In genomic region chr6:12048609-12049008, GRCh38 we compare ENCODE assay signal across 21 cellular contexts. TPM values are rescaled to one million over a fixed set of nuclear protein-coding genes. Genes with fewer than 3 reads are reported as not detected.
DNase-seq lines count a peak whose midpoint lies in the region; ATAC-seq, FAIRE-seq and TF ChIP-seq lines count a peak whose summit lies in the region.
"Had no signal": no experiment of that assay in that cellular context is flagged by ENCODE, and none has a peak within 500 bp of the region (broad histone marks: within the 10 kb centered on the region; RNA-seq: fewer than 3 reads in every experiment).

No MANE protein-coding gene starts in this region.

- no peak for TF ChIP-seq CTCF in osteoblast (IDR thresholded peaks at IDR 0.05; ENCODE audit: extremely low read depth, low read depth, low read length)
- no peak for TF ChIP-seq CTCF in foreskin keratinocyte (conservative IDR thresholded peaks at IDR 0.05)

- H3K27me3 ChIP-seq in osteoblast (ENCODE audit: insufficient read depth, low read length) = no peaks in the 10 kb centered on the region
- H3K27me3 ChIP-seq in foreskin keratinocyte = no peaks in the 10 kb centered on the region
- H3K27me3 ChIP-seq: heart left ventricle, pancreas had no signal

- POLR2A ChIA-PET in activated CD4-positive, alpha-beta T cell treated with anti-CD3 and anti-CD28 coated beads for 36 hours (lab: Charles Lee) = no interaction called here

- H3K79me2 ChIP-seq in osteoblast (ENCODE audit: insufficient read depth, low read length) = peaks cover 22% of the 10 kb centered on the region

- H3K27me3 Mint-ChIP-seq in activated CD4-positive, alpha-beta T cell treated with anti-CD3 and anti-CD28 coated beads for 36 hours = no peaks in the 10 kb centered on the region
- no peaks in the 10 kb centered on the region for H3K27me3 Mint-ChIP-seq in activated T-helper 2 cell treated with anti-CD3 and anti-CD28 coated beads, Interferon-gamma antibody, Interleukin-2, Interleukin-4, amounts not matched to agents 10 μg/mL and 5 μg/mL and 100 μg/mL, durations not matched to agents 14 hours and 24 hours and 36 hours (ENCODE audit: low read depth)
- H3K27me3 Mint-ChIP-seq: brain, type B pancreatic cell had no signal

- H3K4me3 ChIP-seq in osteoblast (ENCODE audit: insufficient read depth, low read length) = no peak overlapping the region
- H3K4me3 ChIP-seq: A549, heart left ventricle, pancreas had no signal

- no peak overlapping the region for H3K4me2 ChIP-seq in osteoblast (ENCODE audit: insufficient read depth, low read length)
- H3K4me2 ChIP-seq: A549 had no signal

- no peak overlapping the region for H2AFZ ChIP-seq in osteoblast (ENCODE audit: low read length)

- peak overlapping the region; percentile 13 for H3K4me3 Mint-ChIP-seq in activated CD4-positive, alpha-beta T cell treated with anti-CD3 and anti-CD28 coated beads for 36 hours
- no peak overlapping the region for H3K4me3 Mint-ChIP-seq in activated T-helper 2 cell treated with anti-CD3 and anti-CD28 coated beads, Interferon-gamma antibody, Interleukin-2, Interleukin-4, amounts not matched to agents 10 μg/mL and 5 μg/mL and 100 μg/mL, durations not matched to agents 14 hours and 24 hours and 36 hours (ENCODE audit: low read depth)
- H3K4me3 Mint-ChIP-seq: brain, type B pancreatic cell had no signal

- H3K9me3 Mint-ChIP-seq in activated CD4-positive, alpha-beta T cell treated with anti-CD3 and anti-CD28 coated beads for 36 hours (ENCODE audit: low read depth) = no peaks in the 10 kb centered on the region
- no peaks in the 10 kb centered on the region for H3K9me3 Mint-ChIP-seq in activated T-helper 2 cell treated with anti-CD3 and anti-CD28 coated beads, Interferon-gamma antibody, Interleukin-2, Interleukin-4, amounts not matched to agents 10 μg/mL and 5 μg/mL and 100 μg/mL, durations not matched to agents 14 hours and 24 hours and 36 hours
- H3K9me3 Mint-ChIP-seq: brain, type B pancreatic cell had no signal

- intact Hi-C loops in activated CD4-positive, alpha-beta T cell treated with anti-CD3 and anti-CD28 coated beads for 36 hours (cut with DNase I, micrococcal nuclease) = loop anchor here (1.0 to 2.0 kb wide), 3 partner anchors 40 to 338 kb away; no protein-coding TSS in a partner anchor
- intact Hi-C loops in activated T-helper 2 cell treated with anti-CD3 and anti-CD28 coated beads, Interferon-gamma antibody, Interleukin-2, Interleukin-4, amounts not matched to agents 10 μg/mL and 5 μg/mL and 100 μg/mL, durations not matched to agents 14 hours and 24 hours and 36 hours (cut with micrococcal nuclease) = loop anchor here (2.0 kb wide), 1 partner anchor 16 kb away; no protein-coding TSS in a partner anchor

- DNase-seq in activated CD4-positive, alpha-beta T cell treated with anti-CD3 and anti-CD28 coated beads for 36 hours = no peak
- no peak for DNase-seq in activated CD4-positive, alpha-beta T cell treated with anti-CD3 and anti-CD28 coated beads for 1 hour
- DNase-seq in H54 (ENCODE audit: insufficient read length, low spot score) = no peak
- no peak for DNase-seq in activated T-helper 2 cell treated with anti-CD3 and anti-CD28 coated beads, Interferon-gamma antibody, Interleukin-2, Interleukin-4, amounts not matched to agents 10 μg/mL and 5 μg/mL and 100 μg/mL, durations not matched to agents 14 hours and 24 hours and 36 hours (ENCODE audit: low spot score)
- DNase-seq in osteoblast (ENCODE audit: insufficient read length, low spot score, missing footprints) = peak; percentile 15
- DNase-seq in foreskin keratinocyte = no peak
- no peak for DNase-seq in amygdala (lab: John Stamatoyannopoulos, UW)
- DNase-seq: Caco-2; HCEC 1CT; heart left ventricle; NCI-H748 treated with DMSO at 0.1 percent for 48 hours; pancreas; stimulated activated CD4-positive, alpha-beta T cell treated with anti-CD3 and anti-CD28 coated beads, Interleukin-4, amount 100 ng/mL, for 4 hours; WERI-Rb-1 had no signal

- peaks cover 85% of the 10 kb centered on the region for H3K4me1 Mint-ChIP-seq in activated CD4-positive, alpha-beta T cell treated with anti-CD3 and anti-CD28 coated beads for 36 hours
- peaks cover 75% of the 10 kb centered on the region for H3K4me1 Mint-ChIP-seq in activated T-helper 2 cell treated with anti-CD3 and anti-CD28 coated beads, Interferon-gamma antibody, Interleukin-2, Interleukin-4, amounts not matched to agents 10 μg/mL and 5 μg/mL and 100 μg/mL, durations not matched to agents 14 hours and 24 hours and 36 hours (ENCODE audit: low read depth)

- H3K36me3 Mint-ChIP-seq in activated CD4-positive, alpha-beta T cell treated with anti-CD3 and anti-CD28 coated beads for 36 hours (ENCODE audit: low read depth) = peaks cover 30% of the 10 kb centered on the region
- H3K36me3 Mint-ChIP-seq in activated T-helper 2 cell treated with anti-CD3 and anti-CD28 coated beads, Interferon-gamma antibody, Interleukin-2, Interleukin-4, amounts not matched to agents 10 μg/mL and 5 μg/mL and 100 μg/mL, durations not matched to agents 14 hours and 24 hours and 36 hours (ENCODE audit: low read depth) = peaks cover 54% of the 10 kb centered on the region
- H3K36me3 Mint-ChIP-seq: brain had no signal

- H3K9me3 ChIP-seq in osteoblast (ENCODE audit: low read depth, low read length) = no peaks in the 10 kb centered on the region
- H3K9me3 ChIP-seq: A549, Caco-2, heart left ventricle, pancreas had no signal

- no peak overlapping the region for H3K27ac ChIP-seq in osteoblast (ENCODE audit: low read depth, low read length)
- H3K27ac ChIP-seq in foreskin keratinocyte = no peak overlapping the region
- H3K27ac ChIP-seq: A549, pancreas, WERI-Rb-1 had no signal

- no peaks in the 10 kb centered on the region for H4K20me1 ChIP-seq in osteoblast (ENCODE audit: insufficient read depth, low read length)

- FAIRE-seq in H54 (lab: Jason Lieb, UNC) = peak; percentile 20
- FAIRE-seq: A549, HepG2, keratinocyte, pancreas, RCC 7860 had no signal

- H3K27ac Mint-ChIP-seq in activated CD4-positive, alpha-beta T cell treated with anti-CD3 and anti-CD28 coated beads for 36 hours = peak overlapping the region; percentile 92
- peak overlapping the region; percentile 79 for H3K27ac Mint-ChIP-seq in activated T-helper 2 cell treated with anti-CD3 and anti-CD28 coated beads, Interferon-gamma antibody, Interleukin-2, Interleukin-4, amounts not matched to agents 10 μg/mL and 5 μg/mL and 100 μg/mL, durations not matched to agents 14 hours and 24 hours and 36 hours
- H3K27ac Mint-ChIP-seq: brain, type B pancreatic cell had no signal

- H3K4me1 ChIP-seq in osteoblast (ENCODE audit: insufficient read depth, low read length) (peaks cover 11% of the 10 kb centered on the region), foreskin keratinocyte (no peaks in the 10 kb centered on the region)
- H3K4me1 ChIP-seq: Caco-2, pancreas had no signal

- peak; percentile 31 for ATAC-seq in activated CD4-positive, alpha-beta T cell treated with anti-CD3 and anti-CD28 coated beads for 36 hours
- ATAC-seq in foreskin keratinocyte (no peak), GM18909 (IDR thresholded peaks at IDR 0.05; ENCODE audit: poor library complexity, unreplicated experiment) (no peak)
- ATAC-seq: A549, heart left ventricle, HepG2, pancreas had no signal

- no peak for TF ChIP-seq POLR2A in H54 (IDR thresholded peaks at IDR 0.05; ENCODE audit: low read depth, low read length)

- CTCF ChIA-PET in activated CD4-positive, alpha-beta T cell treated with anti-CD3 and anti-CD28 coated beads for 36 hours (lab: Charles Lee) = interaction anchor here (0.6 to 1.5 kb wide), 2 partner anchors 8 to 239 kb away, joined by 3 to 4 read pairs; no protein-coding TSS in a partner anchor

- H3K36me3 ChIP-seq in osteoblast (ENCODE audit: insufficient read depth, low read length) = no peaks in the 10 kb centered on the region
- H3K36me3 ChIP-seq: heart left ventricle, pancreas, WERI-Rb-1 had no signal

RNA-seq across cellular contexts. Expression of gene HIVEP1, which starts 36.5 kb away (rescaled TPM):
- 10 to 100 TPM; 45.9 to 71.6 TPM for total RNA-seq in activated CD4-positive, alpha-beta T cell treated with anti-CD3 and anti-CD28 coated beads for 36 hours
- 63.8 TPM in 2 replicates for total RNA-seq in activated T-helper 2 cell treated with anti-CD3 and anti-CD28 coated beads, Interferon-gamma antibody, Interleukin-2, Interleukin-4, amounts not matched to agents 10 μg/mL and 5 μg/mL and 100 μg/mL, durations not matched to agents 14 hours and 24 hours and 36 hours
- total RNA-seq in osteoblast (18.8 and 21.2 TPM in 2 replicates), foreskin keratinocyte (19.0 and 23.0 TPM in 2 replicates)
- polyA plus RNA-seq in foreskin keratinocyte = 5.1 and 5.2 TPM in 2 replicates
